In the genomic region with DNA sequence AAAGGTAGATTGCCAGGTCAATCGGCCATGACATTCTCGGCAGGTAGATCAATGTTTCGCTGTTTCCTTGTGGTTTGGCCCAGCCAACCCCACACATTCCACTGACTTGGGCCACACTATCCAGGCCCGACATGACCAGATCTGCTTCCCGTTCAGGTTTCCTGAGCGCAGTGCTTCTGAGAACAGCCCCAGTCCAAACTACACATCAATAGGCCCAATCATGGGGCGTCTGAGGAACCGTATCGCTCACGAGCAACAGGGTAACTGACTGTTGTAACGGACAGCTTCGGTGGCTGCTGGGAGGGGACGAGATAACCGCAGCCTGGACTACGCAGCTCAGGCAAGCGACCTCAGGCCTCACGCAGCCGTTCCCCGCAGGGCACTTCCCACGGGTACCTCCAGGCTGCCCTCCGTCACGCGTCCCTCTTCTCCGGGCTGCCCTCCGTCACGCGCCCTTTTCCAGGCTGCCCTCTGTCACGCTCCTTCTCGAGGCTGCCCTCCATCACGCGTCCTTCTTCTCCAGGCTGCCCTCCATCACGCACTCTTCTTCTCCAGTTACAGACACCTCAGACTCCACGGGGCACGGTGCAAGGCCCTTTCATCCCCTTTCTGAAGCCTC, we compare ENCODE assay signal across 22 cellular contexts. TPM values are rescaled to one million over a fixed set of nuclear protein-coding genes. Genes with fewer than 3 reads are reported as not detected.
A peak's percentile ranks its signal among the peaks of the same experiment; 100 is the strongest.
DNase-seq lines count a peak whose midpoint lies in the region; ATAC-seq and TF ChIP-seq lines count a peak whose summit lies in the region.
"Had no signal": no experiment of that assay in that cellular context is flagged by ENCODE, and none has a peak within 500 bp of the region (broad histone marks: within the 10 kb centered on the region; RNA-seq: fewer than 3 reads in every experiment).

No MANE protein-coding gene starts in this region.

- peaks cover 43% of the 10 kb centered on the region for H3K9me3 Mint-ChIP-seq in activated naive CD8-positive, alpha-beta T cell treated with anti-CD3 and anti-CD28 coated beads for 36 hours
- peaks cover 42% of the 10 kb centered on the region for H3K9me3 Mint-ChIP-seq in endothelial cell (ENCODE audit: unreplicated experiment)
- H3K9me3 Mint-ChIP-seq in osteocyte (ENCODE audit: unreplicated experiment) = peaks cover 30% of the 10 kb centered on the region
- peaks cover 17% of the 10 kb centered on the region for H3K9me3 Mint-ChIP-seq in stimulated activated memory B cell treated with anti-CD40 and anti-IgM and Interleukin-4, amounts not matched to agents 10 μg/mL and 1 μg/mL and 100 μg/mL, for 72 hours

- no peak overlapping the region for H3K4me3 Mint-ChIP-seq in activated naive CD8-positive, alpha-beta T cell treated with anti-CD3 and anti-CD28 coated beads for 36 hours
- peak overlapping the region; percentile 90 for H3K4me3 Mint-ChIP-seq in endothelial cell (ENCODE audit: unreplicated experiment)
- no peak overlapping the region for H3K4me3 Mint-ChIP-seq in osteocyte (ENCODE audit: unreplicated experiment)
- no peak overlapping the region for H3K4me3 Mint-ChIP-seq in stimulated activated memory B cell treated with anti-CD40 and anti-IgM and Interleukin-4, amounts not matched to agents 10 μg/mL and 1 μg/mL and 100 μg/mL, for 72 hours
- H3K4me3 Mint-ChIP-seq: CD8-positive, alpha-beta T cell; GM23338; H9 had no signal

- peaks cover 12 to 33% (median 30%) of the 10 kb centered on the region in 3 donors for H3K9me3 ChIP-seq in gastrocnemius medialis

- no peak for TF ChIP-seq POLR2A in gastrocnemius medialis (IDR thresholded peaks at IDR 0.05)

- H3K4me1 Mint-ChIP-seq in activated naive CD8-positive, alpha-beta T cell treated with anti-CD3 and anti-CD28 coated beads for 36 hours = no peaks in the 10 kb centered on the region
- H3K4me1 Mint-ChIP-seq in endothelial cell (ENCODE audit: unreplicated experiment) (no peaks in the 10 kb centered on the region), osteocyte (ENCODE audit: unreplicated experiment) (no peaks in the 10 kb centered on the region)
- H3K4me1 Mint-ChIP-seq in stimulated activated memory B cell treated with anti-CD40 and anti-IgM and Interleukin-4, amounts not matched to agents 10 μg/mL and 1 μg/mL and 100 μg/mL, for 72 hours = no peaks in the 10 kb centered on the region
- H3K4me1 Mint-ChIP-seq: GM23338, H9 had no signal

- no peak for DNase-seq in activated naive CD8-positive, alpha-beta T cell treated with anti-CD3 and anti-CD28 coated beads for 36 hours
- DNase-seq in endothelial cell (ENCODE audit: low spot score) (no peak), osteocyte (ENCODE audit: extremely low spot score, unreplicated experiment) (peak; percentile 80), amniotic stem cell (lab: John Stamatoyannopoulos, UW) (no peak), gastrocnemius medialis (no peak), NCI-H748 treated with DMSO at 0.1 percent for 48 hours (lab: John Stamatoyannopoulos, UW) (no peak)
- DNase-seq: Caco-2; CD8-positive, alpha-beta T cell; H9; Kasumi-1; NCI-H1105; NCI-H1436 treated with DMSO at 0.1 percent for 48 hours; NCI-H187 treated with DMSO at 0.1 percent for 48 hours; NCI-H2171 treated with DMSO at 0.1 percent for 48 hours; NCI-H345; NCI-H510A treated with DMSO at 0.1 percent for 48 hours; NCI-H774 had no signal

- intact Hi-C loops in gastrocnemius medialis (cut with DNase I; ENCODE audit: low total_unique reads) = no loop called here

- H3K27ac ChIP-seq in gastrocnemius medialis = no peak overlapping the region
- H3K27ac ChIP-seq: A549, C4-2B had no signal

- H3K4me1 ChIP-seq in gastrocnemius medialis = no peaks in the 10 kb centered on the region
- H3K4me1 ChIP-seq: A549, Caco-2 had no signal

- H3K36me3 ChIP-seq in gastrocnemius medialis = peaks cover 11 to 68% of the 10 kb centered on the region in 2 donors

- peak overlapping the region; percentile 58 for H3K27ac Mint-ChIP-seq in activated naive CD8-positive, alpha-beta T cell treated with anti-CD3 and anti-CD28 coated beads for 36 hours
- peak overlapping the region; percentile 78 for H3K27ac Mint-ChIP-seq in endothelial cell (ENCODE audit: unreplicated experiment)
- H3K27ac Mint-ChIP-seq in osteocyte (ENCODE audit: unreplicated experiment) = no peak overlapping the region
- H3K27ac Mint-ChIP-seq in stimulated activated memory B cell treated with anti-CD40 and anti-IgM and Interleukin-4, amounts not matched to agents 10 μg/mL and 1 μg/mL and 100 μg/mL, for 72 hours = no peak overlapping the region
- H3K27ac Mint-ChIP-seq: CD8-positive, alpha-beta T cell; GM23338; H9 had no signal

- no peak for TF ChIP-seq CTCF in endothelial cell (IDR thresholded peaks at IDR 0.05; ENCODE audit: unreplicated experiment)
- TF ChIP-seq CTCF in osteocyte (IDR thresholded peaks at IDR 0.05) = no peak
- no peak for TF ChIP-seq CTCF in gastrocnemius medialis (IDR thresholded peaks at IDR 0.05 in 4 of 5, conservative IDR thresholded peaks at IDR 0.05 in 1 of 5)

- no peaks in the 10 kb centered on the region for H3K27me3 ChIP-seq in gastrocnemius medialis

- ATAC-seq in stimulated activated memory B cell treated with anti-CD40 and anti-IgM and Interleukin-4, amounts not matched to agents 10 μg/mL and 1 μg/mL and 100 μg/mL, for 72 hours = no peak
- ATAC-seq in gastrocnemius medialis = no peak
- ATAC-seq: A549; CD8-positive, alpha-beta T cell; GM23338; K562 had no signal

- in situ Hi-C loops in gastrocnemius medialis (cut with MboI; ENCODE audit: low sequenced_read_pairs in 4 of 4) = no loop called here

- peaks cover 74% of the 10 kb centered on the region for H3K36me3 Mint-ChIP-seq in activated naive CD8-positive, alpha-beta T cell treated with anti-CD3 and anti-CD28 coated beads for 36 hours
- H3K36me3 Mint-ChIP-seq in endothelial cell (ENCODE audit: low read depth, unreplicated experiment) = peaks cover 69% of the 10 kb centered on the region
- H3K36me3 Mint-ChIP-seq in osteocyte (ENCODE audit: unreplicated experiment) = peaks cover 57% of the 10 kb centered on the region
- peaks cover 61% of the 10 kb centered on the region for H3K36me3 Mint-ChIP-seq in stimulated activated memory B cell treated with anti-CD40 and anti-IgM and Interleukin-4, amounts not matched to agents 10 μg/mL and 1 μg/mL and 100 μg/mL, for 72 hours

- H3K4me3 ChIP-seq in gastrocnemius medialis = no peak overlapping the region
- H3K4me3 ChIP-seq: A549, GM23338, K562 had no signal

- H3K27me3 Mint-ChIP-seq in activated naive CD8-positive, alpha-beta T cell treated with anti-CD3 and anti-CD28 coated beads for 36 hours = no peaks in the 10 kb centered on the region
- H3K27me3 Mint-ChIP-seq in endothelial cell (ENCODE audit: unreplicated experiment) = peaks cover 21% of the 10 kb centered on the region
- no peaks in the 10 kb centered on the region for H3K27me3 Mint-ChIP-seq in osteocyte (ENCODE audit: unreplicated experiment)
- H3K27me3 Mint-ChIP-seq in stimulated activated memory B cell treated with anti-CD40 and anti-IgM and Interleukin-4, amounts not matched to agents 10 μg/mL and 1 μg/mL and 100 μg/mL, for 72 hours = no peaks in the 10 kb centered on the region

RNA-seq across cellular contexts. Expression of gene ZNF605, which starts 14.7 kb away (rescaled TPM):
- total RNA-seq in activated naive CD8-positive, alpha-beta T cell treated with anti-CD3 and anti-CD28 coated beads for 36 hours = 1 to 10 TPM; 4.2 to 5.1 TPM
- 8.3 TPM for total RNA-seq in endothelial cell (ENCODE audit: unreplicated experiment)
- 17.8 and 19.1 TPM in 2 replicates for total RNA-seq in osteocyte
- 1 to 10 TPM; 2.1 to 4.6 (median 2.2) TPM for total RNA-seq in gastrocnemius medialis

RNA-seq across cellular contexts. Expression of gene ZNF26, which starts 44.7 kb away (rescaled TPM):
- total RNA-seq in activated naive CD8-positive, alpha-beta T cell treated with anti-CD3 and anti-CD28 coated beads for 36 hours = 10 to 100 TPM; 17.4 to 19.1 TPM
- total RNA-seq in endothelial cell (ENCODE audit: unreplicated experiment) (13.5 TPM), osteocyte (13.6 and 16.3 TPM in 2 replicates), gastrocnemius medialis (10 to 100 TPM in 1 of 4 donors, 1 to 10 TPM in 3; 1.2 to 12.3 (median 2.6) TPM)

RNA-seq across cellular contexts. Expression of gene CHFR, which starts 54.0 kb away (rescaled TPM):
- total RNA-seq in activated naive CD8-positive, alpha-beta T cell treated with anti-CD3 and anti-CD28 coated beads for 36 hours = 10 to 100 TPM; 47.9 to 48.6 TPM
- 74.1 TPM for total RNA-seq in endothelial cell (ENCODE audit: unreplicated experiment)
- total RNA-seq in osteocyte = 58.4 and 63.3 TPM in 2 replicates
- 10 to 100 TPM; 10.8 to 19.6 (median 12.1) TPM for total RNA-seq in gastrocnemius medialis

Comparison
In these comparisons a context has a peak if more than half of its experiments do, and no peak if none do; other contexts are left out.
1. H3K27ac Mint-ChIP-seq: peak in activated naive CD8-positive, alpha-beta T cell treated with anti-CD3 and anti-CD28 coated beads for 36 hours (single experiment) and endothelial cell (single experiment); none in osteocyte (single experiment) and stimulated activated memory B cell treated with anti-CD40 and anti-IgM and Interleukin-4, amounts not matched to agents 10 μg/mL and 1 μg/mL and 100 μg/mL, for 72 hours (single experiment).